8 cellular contexts compared by ENCODE assay signal in genomic region chr5:145887976-145888574, GRCh38. TPM values are rescaled to one million over a fixed set of nuclear protein-coding genes. Genes with fewer than 3 reads are reported as not detected.
DNase-seq lines count a peak whose midpoint lies in the region; ATAC-seq, FAIRE-seq and TF ChIP-seq lines count a peak whose summit lies in the region.

No MANE protein-coding gene starts in this region.

- intact Hi-C loops in lower lobe of right lung (cut with DNase I) (no loop called here), sigmoid colon (cut with DNase I) (no loop called here)

- DNase-seq in NCI-H2227 treated with DMSO at 0.1 percent for 48 hours (lab: John Stamatoyannopoulos, UW) (peak; percentile 14), cardiac fibroblast (ENCODE audit: low read depth in 2 of 2) (peak; percentile 67 to 72), lower lobe of right lung (no peak), sigmoid colon (no peak)
- no peak for DNase-seq in stimulated activated CD4-positive, alpha-beta T cell treated with anti-CD3 and anti-CD28 coated beads, Interleukin-4, amount 100 ng/mL, for 4 hours

- FAIRE-seq in A204.1 (lab: Jason Lieb, UNC), result peak; percentile 86

- WGBS in sigmoid colon, 2 donors, result 69 to 74% methylated on average over 5 of the region's 5 CpGs

- H3K36me3 ChIP-seq in lower lobe of right lung, result no peaks in the 10 kb centered on the region
- no peaks in the 10 kb centered on the region for H3K36me3 ChIP-seq in sigmoid colon

- no peak overlapping the region for H3K4me3 ChIP-seq in cardiac fibroblast (replicated peaks in 1 of 2; ENCODE audit: low read depth in 2 of 2, low read length in 2 of 2)
- no peak overlapping the region for H3K4me3 ChIP-seq in lower lobe of right lung
- H3K4me3 ChIP-seq in sigmoid colon, result no peak overlapping the region

- TF ChIP-seq CTCF in cardiac fibroblast (IDR thresholded peaks at IDR 0.05; ENCODE audit: low read depth, low read length) (peak; percentile 85), lower lobe of right lung (IDR thresholded peaks at IDR 0.05) (peak; percentile 56), sigmoid colon (IDR thresholded peaks at IDR 0.05) (peak in 2 of 4 experiments; percentile 21 to 30)

- no peaks in the 10 kb centered on the region for H3K4me1 ChIP-seq in lower lobe of right lung
- no peaks in the 10 kb centered on the region for H3K4me1 ChIP-seq in sigmoid colon

- no peaks in the 10 kb centered on the region for H3K27me3 ChIP-seq in lower lobe of right lung (ENCODE audit: low read depth)
- no peaks in the 10 kb centered on the region for H3K27me3 ChIP-seq in sigmoid colon

- ATAC-seq in GM18858 (IDR thresholded peaks at IDR 0.05; ENCODE audit: unreplicated experiment) (peak; percentile 63), lower lobe of right lung (peak; percentile 56 to 69), GM19324 (IDR thresholded peaks at IDR 0.05; ENCODE audit: low FRiP score, unreplicated experiment) (no peak)

- no peaks in the 10 kb centered on the region for H3K9me3 ChIP-seq in lower lobe of right lung
- peaks cover 0 to 9% (median 0%) of the 10 kb centered on the region in 4 donors for H3K9me3 ChIP-seq in sigmoid colon

- TF ChIP-seq POLR2A in sigmoid colon (IDR thresholded peaks at IDR 0.05), result no peak

- H3K27ac ChIP-seq in lower lobe of right lung (no peak overlapping the region), sigmoid colon (no peak overlapping the region)

- TF ChIP-seq EP300 in sigmoid colon (IDR thresholded peaks at IDR 0.05), result no peak

RNA-seq across cellular contexts. Expression of gene GRXCR2, which starts 15.3 kb away (rescaled TPM):
- total RNA-seq in lower lobe of right lung (not detected), sigmoid colon (not detected)
- not detected for polyA plus RNA-seq in sigmoid colon

RNA-seq across cellular contexts. Expression of gene SH3RF2, which starts 48.3 kb away (rescaled TPM):
- total RNA-seq in lower lobe of right lung (11.5 TPM), sigmoid colon (1 to 10 TPM in 1 of 4 donors, under 1 TPM in 3; 0.28 to 1.4 (median 0.74) TPM)
- 10 to 100 TPM; 12.9 to 37.9 (median 13.8) TPM for polyA plus RNA-seq in sigmoid colon

RNA-seq across cellular contexts. Expression of gene PRELID2, which starts 52.9 kb away (rescaled TPM):
- total RNA-seq in lower lobe of right lung, result 10.2 TPM
- total RNA-seq in sigmoid colon, result 10 to 100 TPM in 3 of 4 donors, 1 to 10 TPM in 1; 7.1 to 19.9 (median 12.5) TPM
- 10 to 100 TPM; 38.8 to 62.5 (median 60.1) TPM for polyA plus RNA-seq in sigmoid colon

Comparison
In these comparisons a context has a peak if more than half of its experiments do, and no peak if none do; other contexts are left out.
1. DNase-seq: peak in NCI-H2227 treated with DMSO at 0.1 percent for 48 hours (single experiment) and cardiac fibroblast (2 of 2); none in lower lobe of right lung (single experiment), sigmoid colon (single experiment) and stimulated activated CD4-positive, alpha-beta T cell treated with anti-CD3 and anti-CD28 coated beads, Interleukin-4, amount 100 ng/mL, for 4 hours (0 of 2).